ENCODE assay signal across 38 cellular contexts in the genomic region with DNA sequence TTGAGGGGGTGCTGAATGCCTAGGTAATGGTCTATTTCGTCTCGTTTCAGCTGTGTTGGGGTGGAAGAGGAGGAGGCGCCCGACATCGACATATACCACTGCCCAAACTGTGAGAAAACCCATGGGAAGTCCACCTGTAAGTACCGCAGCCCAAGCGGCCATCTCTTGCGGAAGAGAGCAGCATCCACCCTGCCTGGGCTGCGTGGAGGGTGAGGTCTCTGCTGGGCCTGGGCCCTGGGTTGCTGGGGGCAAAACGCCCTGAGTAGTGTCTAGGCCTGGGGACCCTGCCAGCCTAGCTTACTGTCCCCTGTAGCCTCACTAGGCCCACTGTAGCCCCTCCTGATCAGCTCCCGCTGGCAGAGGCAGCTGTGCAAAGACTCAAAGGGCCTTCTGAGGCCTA.
"Had no signal": no experiment of that assay in that cellular context is flagged by ENCODE, and none has a peak within 500 bp of the region (broad histone marks: within the 10 kb centered on the region; RNA-seq: fewer than 3 reads in every experiment).

No MANE protein-coding gene starts in this region.

- H3K27me3 Mint-ChIP-seq: activated CD4-positive, alpha-beta memory T cell treated with anti-CD3 and anti-CD28 coated beads for 36 hours; activated CD4-positive, alpha-beta T cell treated with anti-CD3 and anti-CD28 coated beads, Interleukin-2, amount 10 ng/mL, durations not matched to agents 24 days and 14 days; activated CD8-positive, alpha-beta T cell treated with anti-CD3 and anti-CD28 coated beads for 36 hours; activated naive CD8-positive, alpha-beta T cell treated with anti-CD3 and anti-CD28 coated beads for 36 hours; activated T-helper 17 cell treated with anti-CD3 and anti-CD28 coated beads, Interleukin-2, amount 50 U/mL, for 72 hours had no signal

- H3K27ac ChIP-seq: adrenal gland, body of pancreas, brain microvascular endothelial cell, breast epithelium, WERI-Rb-1 had no signal

- H3K27ac Mint-ChIP-seq: activated CD4-positive, alpha-beta memory T cell treated with anti-CD3 and anti-CD28 coated beads for 36 hours; activated CD4-positive, alpha-beta T cell treated with anti-CD3 and anti-CD28 coated beads, Interleukin-2, amount 10 ng/mL, durations not matched to agents 24 days and 14 days; activated CD8-positive, alpha-beta T cell treated with anti-CD3 and anti-CD28 coated beads for 36 hours; activated naive CD4-positive, alpha-beta T cell treated with anti-CD3 and anti-CD28 coated beads for 36 hours; activated naive CD8-positive, alpha-beta T cell treated with anti-CD3 and anti-CD28 coated beads for 36 hours; activated T-cell treated with anti-CD3 and anti-CD28 coated beads, Interleukin-2, amount 50 U/mL, for 72 hours; activated T-helper 1 cell treated with anti-CD3 and anti-CD28 coated beads, Interleukin-12 subunit alpha, Interleukin-12 subunit beta, Interleukin-2, Interleukin-4 antibody, amounts not matched to agents 30 ng/mL and 10 ng/mL and 1 ng/mL, durations not matched to agents 14 hours and 24 hours and 36 hours; activated T-helper 17 cell treated with anti-CD3 and anti-CD28 coated beads, Interleukin-2, amount 50 U/mL, for 72 hours; T-helper 1 cell treated with Interleukin-12 subunit alpha and Interleukin-12 subunit beta and Interleukin-4 antibody, amounts not matched to agents 30 μg/mL and 1 μg/mL, for 36 hours; T-helper 2 cell treated with Interferon-gamma antibody and Interleukin-4, amounts not matched to agents 5 μg/mL and 100 μg/mL, for 36 hours; WTC11 had no signal

- H3K4me1 ChIP-seq: adrenal gland, body of pancreas, breast epithelium had no signal

- ATAC-seq: activated CD4-positive, CD25-positive, alpha-beta regulatory T cell treated with anti-CD3 and anti-CD28 coated beads, Interleukin-2, amount 50 U/mL, for 24 hours; activated CD8-positive, alpha-beta T cell treated with anti-CD3 and anti-CD28 coated beads for 36 hours; activated naive CD4-positive, alpha-beta T cell treated with anti-CD3 and anti-CD28 coated beads, Interleukin-2, amount 50 U/mL, for 72 hours; activated T-cell treated with anti-CD3 and anti-CD28 coated beads, Interleukin-2, amount 50 U/mL, for 4 hours; activated T-cell treated with anti-CD3 and anti-CD28 coated beads, Interleukin-2, amount 50 U/mL, for 72 hours; activated T-helper 17 cell treated with anti-CD3 and anti-CD28 coated beads, Interleukin-2, amount 50 U/mL, for 72 hours; body of pancreas had no signal

- DNase-seq: activated CD4-positive, alpha-beta memory T cell treated with anti-CD3 and anti-CD28 coated beads for 36 hours; activated CD4-positive, alpha-beta T cell treated with anti-CD3 and anti-CD28 coated beads for 1 hour; activated CD4-positive, alpha-beta T cell treated with anti-CD3 and anti-CD28 coated beads for 4 hours; activated CD4-positive, alpha-beta T cell treated with anti-CD3 and anti-CD28 coated beads, Interleukin-2, amount 10 ng/mL, durations not matched to agents 24 days and 14 days; activated CD4-positive, alpha-beta T cell treated with anti-CD3 and anti-CD28 coated beads, Interleukin-2, amount 50 U/mL, for 1 hour; activated CD4-positive, alpha-beta T cell treated with anti-CD3 and anti-CD28 coated beads, Interleukin-2, amount 50 U/mL, for 4 hours; activated CD4-positive, CD25-positive, alpha-beta regulatory T cell; activated CD8-positive, alpha-beta memory T cell treated with anti-CD3 and anti-CD28 coated beads, Interleukin-2, amount 50 U/mL, for 4 hours; activated CD8-positive, alpha-beta T cell treated with anti-CD3 and anti-CD28 coated beads for 36 hours; activated effector memory CD4-positive, alpha-beta T cell treated with anti-CD3 and anti-CD28 coated beads, Interleukin-2, amount 50 U/mL, for 16 hours; activated gamma-delta T cell treated with Interleukin-2 at 50 U/mL for 16 hours; activated naive CD4-positive, alpha-beta T cell; activated naive CD4-positive, alpha-beta T cell treated with anti-CD3 and anti-CD28 coated beads for 36 hours; activated naive CD4-positive, alpha-beta T cell treated with anti-CD3 and anti-CD28 coated beads, Interleukin-2, amount 50 U/mL, for 16 hours; activated naive CD8-positive, alpha-beta T cell treated with anti-CD3 and anti-CD28 coated beads for 36 hours; activated T-cell treated with anti-CD3 and anti-CD28 coated beads for 4 hours; activated T-cell treated with anti-CD3 and anti-CD28 coated beads, Interleukin-2, amount 50 U/mL, for 1 hour; activated T-cell treated with anti-CD3 and anti-CD28 coated beads, Interleukin-2, amount 50 U/mL, for 4 hours; activated T-cell treated with anti-CD3 and anti-CD28 coated beads, Interleukin-2, amount 50 U/mL, for 72 hours; amniotic stem cell; aorta; body of pancreas; brain microvascular endothelial cell; central memory CD4-positive, alpha-beta T cell; SW 1271; T-helper 1 cell; T-helper 2 cell; T-helper 9 cell; WERI-Rb-1 had no signal

- H3K27me3 ChIP-seq: adrenal gland, body of pancreas, brain microvascular endothelial cell, breast epithelium had no signal

- H3K4me1 Mint-ChIP-seq: activated CD4-positive, alpha-beta T cell treated with anti-CD3 and anti-CD28 coated beads, Interleukin-2, amount 10 ng/mL, durations not matched to agents 24 days and 14 days; activated naive CD8-positive, alpha-beta T cell treated with anti-CD3 and anti-CD28 coated beads for 36 hours; activated T-helper 17 cell treated with anti-CD3 and anti-CD28 coated beads, Interleukin-2, amount 50 U/mL, for 72 hours had no signal

- H3K4me3 ChIP-seq: adrenal gland, body of pancreas, breast epithelium had no signal

- H3K36me3 ChIP-seq: brain microvascular endothelial cell, breast epithelium had no signal

- H3K4me3 Mint-ChIP-seq: activated CD4-positive, alpha-beta memory T cell treated with anti-CD3 and anti-CD28 coated beads for 36 hours; activated CD4-positive, alpha-beta T cell treated with anti-CD3 and anti-CD28 coated beads, Interleukin-2, amount 10 ng/mL, durations not matched to agents 24 days and 14 days; activated CD8-positive, alpha-beta T cell treated with anti-CD3 and anti-CD28 coated beads for 36 hours; activated naive CD4-positive, alpha-beta T cell treated with anti-CD3 and anti-CD28 coated beads for 36 hours; activated naive CD8-positive, alpha-beta T cell treated with anti-CD3 and anti-CD28 coated beads for 36 hours; activated T-cell treated with anti-CD3 and anti-CD28 coated beads, Interleukin-2, amount 50 U/mL, for 4 hours; activated T-cell treated with anti-CD3 and anti-CD28 coated beads, Interleukin-2, amount 50 U/mL, for 72 hours; activated T-helper 1 cell treated with anti-CD3 and anti-CD28 coated beads, Interleukin-12 subunit alpha, Interleukin-12 subunit beta, Interleukin-2, Interleukin-4 antibody, amounts not matched to agents 30 ng/mL and 10 ng/mL and 1 ng/mL, durations not matched to agents 14 hours and 24 hours and 36 hours; activated T-helper 17 cell treated with anti-CD3 and anti-CD28 coated beads, Interleukin-2, amount 50 U/mL, for 72 hours; T-helper 1 cell treated with Interleukin-12 subunit alpha and Interleukin-12 subunit beta and Interleukin-4 antibody, amounts not matched to agents 30 μg/mL and 1 μg/mL, for 36 hours; T-helper 2 cell treated with Interferon-gamma antibody and Interleukin-4, amounts not matched to agents 5 μg/mL and 100 μg/mL, for 36 hours; WTC11 had no signal
